Comparison of ENCODE assay signal across 19 cellular contexts in genomic region chr2:136917281-136917680, GRCh38.
A peak's percentile ranks its signal among the peaks of the same experiment; 100 is the strongest.
DNase-seq lines count a peak whose midpoint lies in the region; TF ChIP-seq lines count a peak whose summit lies in the region.
"Had no signal": no experiment of that assay in that cellular context is flagged by ENCODE, and none has a peak within 500 bp of the region (broad histone marks: within the 10 kb centered on the region; RNA-seq: fewer than 3 reads in every experiment).

No MANE protein-coding gene starts in this region.

- H3K4me3 ChIP-seq in BE2C (ENCODE audit: low read depth, low read length): no peak overlapping the region
- no peak overlapping the region for H3K4me3 ChIP-seq in colonic mucosa
- H3K4me3 ChIP-seq: left lung, suprapubic skin had no signal

- H3K9ac ChIP-seq in colonic mucosa (ENCODE audit: low read depth in 2 of 2, low read length in 2 of 2): no peak overlapping the region

- intact Hi-C loops in colonic mucosa (cut with DNase I): no loop called here

- no peaks in the 10 kb centered on the region for H3K36me3 ChIP-seq in BE2C
- no peaks in the 10 kb centered on the region for H3K36me3 ChIP-seq in colonic mucosa
- H3K36me3 ChIP-seq: left lung, suprapubic skin had no signal

- H3K27me3 ChIP-seq in BE2C (no peaks in the 10 kb centered on the region), colonic mucosa (no peaks in the 10 kb centered on the region)
- H3K27me3 ChIP-seq: left lung, suprapubic skin had no signal

- H3K9me3 ChIP-seq in BE2C (no peaks in the 10 kb centered on the region), colonic mucosa (no peaks in the 10 kb centered on the region)
- H3K9me3 ChIP-seq: suprapubic skin had no signal

- H3K27ac ChIP-seq in colonic mucosa: no peak overlapping the region
- H3K27ac ChIP-seq: C4-2B, left lung, suprapubic skin had no signal

- no peaks in the 10 kb centered on the region for H3K4me1 ChIP-seq in BE2C
- H3K4me1 ChIP-seq in colonic mucosa: no peaks in the 10 kb centered on the region
- H3K4me1 ChIP-seq: left lung, suprapubic skin had no signal

- DNase-seq in BE2C (peak; percentile 8), NCI-H1694 (lab: John Stamatoyannopoulos, UW) (peak; percentile 8), NCI-H82 treated with DMSO at 0.1 percent for 48 hours (lab: John Stamatoyannopoulos, UW; ENCODE audit: unreplicated experiment) (peak; percentile 94), islet precursor cell (peak; percentile 89), NCI-H1105 (lab: John Stamatoyannopoulos, UW) (no peak), colonic mucosa (no peak)
- no peak for DNase-seq in activated naive CD4-positive, alpha-beta T cell treated with anti-CD3 and anti-CD28 coated beads, Interleukin-2, amount 50 U/mL, for 16 hours
- no peak for DNase-seq in activated naive CD4-positive, alpha-beta T cell (lab: John Stamatoyannopoulos, UW)
- DNase-seq: ACHN; activated T-cell treated with anti-CD3 and anti-CD28 coated beads, Interleukin-2, amount 50 U/mL, for 4 hours; DMS79; effector memory CD8-positive, alpha-beta T cell; left lung; midbrain; NCI-H1436; NCI-H226; nephron progenitor cell had no signal

- no peak for TF ChIP-seq CTCF in BE2C (IDR thresholded peaks at IDR 0.05; ENCODE audit: low read depth, low read length)
- TF ChIP-seq CTCF in colonic mucosa (IDR thresholded peaks at IDR 0.05): no peak

Comparison
In these comparisons a context has a peak if more than half of its experiments do, and no peak if none do; other contexts are left out.
1. DNase-seq: peak in BE2C (single experiment), NCI-H1694 (single experiment), NCI-H82 treated with DMSO at 0.1 percent for 48 hours (single experiment) and islet precursor cell (single experiment); none in activated naive CD4-positive, alpha-beta T cell treated with anti-CD3 and anti-CD28 coated beads, Interleukin-2, amount 50 U/mL, for 16 hours (single experiment), NCI-H1105 (single experiment), activated naive CD4-positive, alpha-beta T cell (0 of 4) and colonic mucosa (single experiment).